Comparison of ENCODE assay signal across 8 cellular contexts in genomic region chr19:47131826-47132521, GRCh38. TPM values are rescaled to one million over a fixed set of nuclear protein-coding genes. Genes with fewer than 3 reads are reported as not detected.
DNase-seq lines count a peak whose midpoint lies in the region; ATAC-seq, FAIRE-seq and TF ChIP-seq lines count a peak whose summit lies in the region.
"Not testable (repeated sequence)": the region's sequence is repeated elsewhere in the genome, so short reads cannot be mapped to it uniquely, and the experiment has no call there.

No MANE protein-coding gene starts in this region.

- H3K27me3 Mint-ChIP-seq in T-helper 17 cell; activated naive CD8-positive, alpha-beta T cell treated with anti-CD3 and anti-CD28 coated beads, Interleukin-2, amount 50 U/mL, for 24 hours: not testable (repeated sequence)

- H3K27me3 ChIP-seq in DOHH2 (ENCODE audit: control insufficient read depth, low read length); Karpas-422 (ENCODE audit: low read length); left lung; pancreas; tibial nerve: not testable (repeated sequence)

- peaks cover 12% of the 10 kb centered on the region for H3K36me3 Mint-ChIP-seq in T-helper 17 cell (ENCODE audit: low read depth)
- peaks cover 58% of the 10 kb centered on the region for H3K36me3 Mint-ChIP-seq in activated naive CD8-positive, alpha-beta T cell treated with anti-CD3 and anti-CD28 coated beads, Interleukin-2, amount 50 U/mL, for 24 hours (ENCODE audit: low read depth)

- DNase-seq in Karpas-422 (peak; percentile 51), left lung (peak in 1 of 2 donors; percentile 38)
- DNase-seq in T-helper 17 cell; activated naive CD8-positive, alpha-beta T cell treated with anti-CD3 and anti-CD28 coated beads, Interleukin-2, amount 50 U/mL, for 24 hours; epithelial cell of esophagus (ENCODE audit: low read depth); pancreas; tibial nerve (ENCODE audit: low spot score in 2 of 2): not testable (repeated sequence)

- H3K9ac ChIP-seq in Karpas-422 (ENCODE audit: low read length), result peak overlapping the region; percentile 93

- H3F3A ChIP-seq in DOHH2 (ENCODE audit: control insufficient read depth, insufficient read depth), result not testable (repeated sequence)

- H3K4me1 Mint-ChIP-seq in T-helper 17 cell, result peaks cover 53% of the 10 kb centered on the region
- H3K4me1 Mint-ChIP-seq in activated naive CD8-positive, alpha-beta T cell treated with anti-CD3 and anti-CD28 coated beads, Interleukin-2, amount 50 U/mL, for 24 hours, result peaks cover 51% of the 10 kb centered on the region

- not testable (repeated sequence) for TF ChIP-seq CTCF in DOHH2 (IDR thresholded peaks at IDR 0.05; ENCODE audit: low read depth, low read length, poor library complexity, severe bottlenecking); epithelial cell of esophagus (IDR thresholded peaks at IDR 0.05; ENCODE audit: insufficient read depth, low read depth, low read length, missing control alignments); left lung (IDR thresholded peaks at IDR 0.05); pancreas (IDR thresholded peaks at IDR 0.05); tibial nerve (IDR thresholded peaks at IDR 0.05)

- ATAC-seq in T-helper 17 cell; activated naive CD8-positive, alpha-beta T cell treated with anti-CD3 and anti-CD28 coated beads, Interleukin-2, amount 50 U/mL, for 24 hours; left lung; pancreas: not testable (repeated sequence)

- not testable (repeated sequence) for TF ChIP-seq EP300 in tibial nerve (IDR thresholded peaks at IDR 0.05)

- H3K4me3 ChIP-seq in DOHH2 (ENCODE audit: low read length), result peak overlapping the region; percentile 92
- H3K4me3 ChIP-seq in Karpas-422 (ENCODE audit: low read length), result peak overlapping the region; percentile 94
- peak overlapping the region; percentile 95 for H3K4me3 ChIP-seq in epithelial cell of esophagus (ENCODE audit: low read length)
- H3K4me3 ChIP-seq in left lung, result peak overlapping the region; percentile 83 to 84
- H3K4me3 ChIP-seq in pancreas, result peak overlapping the region; percentile 57 to 69 (median 64)
- H3K4me3 ChIP-seq in tibial nerve, result peak overlapping the region; percentile 68 to 89 (median 74)

- H3K27ac ChIP-seq in DOHH2 (ENCODE audit: low read depth, low read length), result peak overlapping the region; percentile 76
- peak overlapping the region; percentile 77; the same call in 1 of the 2 replicates for H3K27ac ChIP-seq in Karpas-422 (ENCODE audit: low read length)
- H3K27ac ChIP-seq in left lung, pancreas: not testable (repeated sequence)
- H3K27ac ChIP-seq in tibial nerve, result peak overlapping the region in 1 of 4 donors; percentile 90

- H3K27ac Mint-ChIP-seq in T-helper 17 cell, result peak overlapping the region; percentile 99
- peak overlapping the region; percentile 97 for H3K27ac Mint-ChIP-seq in activated naive CD8-positive, alpha-beta T cell treated with anti-CD3 and anti-CD28 coated beads, Interleukin-2, amount 50 U/mL, for 24 hours

- peaks cover 27% of the 10 kb centered on the region for H4K20me1 ChIP-seq in DOHH2 (ENCODE audit: control insufficient read depth, insufficient read depth, low read depth, low read length)
- peaks cover 20% of the 10 kb centered on the region; the same call in 1 of the 2 replicates for H4K20me1 ChIP-seq in Karpas-422 (ENCODE audit: insufficient read depth, low read depth, low read length)

- H3K4me3 Mint-ChIP-seq in T-helper 17 cell, result peak overlapping the region; percentile 99
- peak overlapping the region; percentile 93 for H3K4me3 Mint-ChIP-seq in activated naive CD8-positive, alpha-beta T cell treated with anti-CD3 and anti-CD28 coated beads, Interleukin-2, amount 50 U/mL, for 24 hours

- not testable (repeated sequence) for H3K9me2 ChIP-seq in DOHH2 (replicated peaks; ENCODE audit: control insufficient read depth, low read length); Karpas-422 (replicated peaks; ENCODE audit: insufficient read depth, low read length)

- peaks cover 34% of the 10 kb centered on the region for H3K4me1 ChIP-seq in DOHH2 (ENCODE audit: control insufficient read depth, low read length)
- H3K4me1 ChIP-seq in Karpas-422 (ENCODE audit: low read length), result peaks cover 16% of the 10 kb centered on the region
- H3K4me1 ChIP-seq in left lung, result peaks cover 16 to 35% of the 10 kb centered on the region in 2 donors
- not testable (repeated sequence) for H3K4me1 ChIP-seq in pancreas
- peaks cover 0 to 45% (median 8%) of the 10 kb centered on the region in 4 donors for H3K4me1 ChIP-seq in tibial nerve

- peak overlapping the region; percentile 68 for H3K4me2 ChIP-seq in DOHH2 (ENCODE audit: low read length)
- H3K4me2 ChIP-seq in Karpas-422 (ENCODE audit: low read depth, low read length, poor library complexity, severe bottlenecking), result peak overlapping the region; percentile 81

- intact Hi-C loops in left lung (cut with DNase I); pancreas (cut with DNase I): not testable (repeated sequence)

- TF ChIP-seq POLR2A in tibial nerve (IDR thresholded peaks at IDR 0.05), result not testable (repeated sequence)

- H3K36me3 ChIP-seq in DOHH2 (ENCODE audit: control insufficient read depth, low read length) (peaks cover 61% of the 10 kb centered on the region), Karpas-422 (ENCODE audit: insufficient read depth, low read length) (peaks cover 10% of the 10 kb centered on the region; the same call in 1 of the 2 replicates)
- H3K36me3 ChIP-seq in left lung, pancreas, tibial nerve: not testable (repeated sequence)

- not testable (repeated sequence) for H3K9me3 Mint-ChIP-seq in activated naive CD8-positive, alpha-beta T cell treated with anti-CD3 and anti-CD28 coated beads, Interleukin-2, amount 50 U/mL, for 24 hours

- H3K79me2 ChIP-seq in DOHH2 (ENCODE audit: control insufficient read depth, low read length) (peaks cover 63% of the 10 kb centered on the region), Karpas-422 (ENCODE audit: low read length) (peaks cover 62% of the 10 kb centered on the region)

- H2AFZ ChIP-seq in Karpas-422 (ENCODE audit: low read length), result not testable (repeated sequence)

- 55 to 62% methylated on average over 23 of the region's 23 CpGs for WGBS in pancreas, 2 donors
- 43 to 47% methylated on average over 22 to 23 of the region's 23 CpGs for whole genome bisulfite sequencing in tibial nerve, 2 donors

- FAIRE-seq in pancreas (lab: Jason Lieb, UNC), result not testable (repeated sequence)

- not testable (repeated sequence) for H3K9me3 ChIP-seq in DOHH2 (ENCODE audit: control insufficient read depth, insufficient read depth, low read length); Karpas-422 (ENCODE audit: low read length); T-helper 17 cell (ENCODE audit: control insufficient read depth, low read length, poor library complexity, severe bottlenecking); left lung; pancreas; tibial nerve

RNA-seq across cellular contexts. Expression of gene SAE1, which starts 1.3 kb away (rescaled TPM):
- total RNA-seq in Karpas-422 (2014; rRNA removed; shearing (Covaris generic); ENCODE audit: low replicate concordance), result 47.5 and 83.0 TPM in 2 replicates
- 10 to 100 TPM; 36.2 to 37.0 TPM for total RNA-seq in T-helper 17 cell
- total RNA-seq in left lung, result 10 to 100 TPM; 67.7 to 73.8 TPM
- total RNA-seq in pancreas, result 10 to 100 TPM; 14.8 to 25.8 (median 20.1) TPM
- polyA plus RNA-seq in pancreas, result 10 to 100 TPM in 1 of 2 donors, 1 to 10 TPM in 1; 10.0 to 23.0 TPM
- 10 to 100 TPM; 37.9 to 66.9 (median 50.8) TPM for total RNA-seq in tibial nerve

RNA-seq across cellular contexts. Expression of gene ZC3H4, which starts 18.4 kb away (rescaled TPM):
- 13.0 and 29.4 TPM in 2 replicates for total RNA-seq in Karpas-422 (2014; rRNA removed; shearing (Covaris generic); ENCODE audit: low replicate concordance)
- total RNA-seq in T-helper 17 cell (10 to 100 TPM; 58.4 to 60.7 TPM), left lung (10 to 100 TPM; 37.9 to 39.2 TPM), pancreas (10 to 100 TPM; 18.2 to 30.4 (median 20.5) TPM), tibial nerve (10 to 100 TPM; 25.5 to 40.4 (median 34.2) TPM)
- 10 to 100 TPM in 1 of 2 donors, 1 to 10 TPM in 1; 8.1 to 14.3 TPM for polyA plus RNA-seq in pancreas
